ENCODE assay signal across 18 cellular contexts in genomic region chr6:21384211-21384610, GRCh38.
A peak's percentile ranks its signal among the peaks of the same experiment; 100 is the strongest.
DNase-seq lines count a peak whose midpoint lies in the region; ATAC-seq, FAIRE-seq and TF ChIP-seq lines count a peak whose summit lies in the region.
"Had no signal": no experiment of that assay in that cellular context is flagged by ENCODE, and none has a peak within 500 bp of the region (broad histone marks: within the 10 kb centered on the region; RNA-seq: fewer than 3 reads in every experiment).

No MANE protein-coding gene starts in this region.

- POLR2A ChIA-PET in K562 (lab: Yijun Ruan, JAX) = interaction anchor here (0.6 to 1.8 kb wide), 3 partner anchors 9 to 76 kb away, joined by 3 to 5 read pairs (median 3); no protein-coding TSS in a partner anchor

- H3K9me3 ChIP-seq in K562 (replicated peaks; ENCODE audit: control insufficient read depth, insufficient read depth, low read depth, low read length) (no peaks in the 10 kb centered on the region), neural progenitor cell (ENCODE audit: low read depth) (no peaks in the 10 kb centered on the region), colonic mucosa (no peaks in the 10 kb centered on the region)
- H3K9me3 ChIP-seq: gastroesophageal sphincter, transverse colon had no signal

- no peak for ATAC-seq in K562
- ATAC-seq: activated CD8-positive, alpha-beta T cell treated with anti-CD3 and anti-CD28 coated beads, Interleukin-2, amount 10 ng/mL, durations not matched to agents 7 days and 5 days had no signal

- no peaks in the 10 kb centered on the region for H3K79me2 ChIP-seq in K562 (ENCODE audit: control insufficient read depth, insufficient read depth, low read length)
- H3K79me2 ChIP-seq in neural progenitor cell (ENCODE audit: low read depth) = no peaks in the 10 kb centered on the region

- no peaks in the 10 kb centered on the region for H3K9me1 ChIP-seq in K562 (ENCODE audit: control insufficient read depth, insufficient read depth, low read length)

- no peak overlapping the region for H3K4me3 ChIP-seq in K562
- H3K4me3 ChIP-seq in neural progenitor cell = no peak overlapping the region
- no peak overlapping the region for H3K4me3 ChIP-seq in colonic mucosa
- H3K4me3 ChIP-seq: gastroesophageal sphincter, skin epidermis, transverse colon had no signal

- 0% methylated on average over 8 of the region's 8 CpGs for WGBS in K562 (ENCODE audit: insufficient coverage, low coverage, missing lambda C conversion rate)

- no peaks in the 10 kb centered on the region for H4K20me1 ChIP-seq in K562 (replicated peaks; ENCODE audit: control insufficient read depth, insufficient read depth, low read length)
- H4K20me1 ChIP-seq in neural progenitor cell (ENCODE audit: low read depth) = no peaks in the 10 kb centered on the region

- TF ChIP-seq RAD21 in K562 (CRISPR knock-in tag; conservative IDR thresholded peaks at IDR 0.05 in 1 of 2, IDR thresholded peaks at IDR 0.05 in 1 of 2) = no peak

- no peak for TF ChIP-seq CTCF in K562 (IDR thresholded peaks at IDR 0.05 in 2 of 3, conservative IDR thresholded peaks at IDR 0.05 in 1 of 3; ENCODE audit: insufficient read depth in 2 of 3, low read depth in 1 of 3, low read length in 3 of 3)
- TF ChIP-seq CTCF in neural progenitor cell (IDR thresholded peaks at IDR 0.05) = no peak
- TF ChIP-seq CTCF in colonic mucosa (IDR thresholded peaks at IDR 0.05) = no peak

- in situ Hi-C loops in K562 (cut with MboI) = no loop called here

- peak; percentile 52 for FAIRE-seq in K562 (lab: Jason Lieb, UNC)
- FAIRE-seq: G401.6, GM12892 had no signal

- no peak for TF ChIP-seq EP300 in K562 (IDR thresholded peaks at IDR 0.05; ENCODE audit: low read length)

- intact Hi-C loops in K562 (cut with micrococcal nuclease) = no loop called here
- intact Hi-C loops in colonic mucosa (cut with DNase I) = no loop called here
- intact Hi-C loops in posterior cingulate gyrus (cut with DNase I) = no loop called here

- DNase-seq in AML-193 (lab: John Stamatoyannopoulos, UW) (peak; percentile 17), NCI-H82 (lab: John Stamatoyannopoulos, UW) (peak; percentile 60), K562 (ENCODE audit: extremely low read depth in 1 of 4, low spot score in 3 of 4) (no peak), neural progenitor cell (ENCODE audit: low spot score) (no peak), colonic mucosa (no peak), OCI-M2 (lab: John Stamatoyannopoulos, UW; ENCODE audit: unreplicated experiment) (no peak), HuH-7.5 (ENCODE audit: low spot score) (no peak), posterior cingulate gyrus (no peak)
- DNase-seq: activated CD8-positive, alpha-beta T cell treated with anti-CD3 and anti-CD28 coated beads, Interleukin-2, amount 10 ng/mL, durations not matched to agents 7 days and 5 days; amniotic stem cell; HCEC 1CT; NCI-H1105; NK-92 treated with Interleukin-12 subunit alpha and Interleukin-12 subunit beta, amount 100 ng/mL, for 24 hours; transverse colon had no signal

- peaks cover 48% of the 10 kb centered on the region for H3K4me1 Mint-ChIP-seq in neural progenitor cell

- H3K36me3 ChIP-seq in K562 (ENCODE audit: control insufficient read depth, insufficient read depth, low read length) (no peaks in the 10 kb centered on the region), neural progenitor cell (no peaks in the 10 kb centered on the region), colonic mucosa (no peaks in the 10 kb centered on the region)
- H3K36me3 ChIP-seq: gastroesophageal sphincter, transverse colon had no signal

- no peak for TF ChIP-seq POLR2A in K562 (conservative IDR thresholded peaks at IDR 0.05)

- H3K36me3 Mint-ChIP-seq in neural progenitor cell = no peaks in the 10 kb centered on the region

- no TSS peak for BruUV-seq in K562 (replicated peaks; lab: Mats Ljungman, UMichigan)

- H3K27ac ChIP-seq in K562 (ENCODE audit: extremely low read depth, low read depth, low read length) = no peak overlapping the region
- H3K27ac ChIP-seq in neural progenitor cell = peak overlapping the region; percentile 39
- no peak overlapping the region for H3K27ac ChIP-seq in colonic mucosa
- H3K27ac ChIP-seq: gastroesophageal sphincter, skin epidermis, transverse colon had no signal

- CTCF ChIA-PET in K562 (lab: Yijun Ruan, JAX; ENCODE audit: low intra/inter-chr PET ratio) = no interaction called here

- H3K4me2 ChIP-seq in K562 (ENCODE audit: insufficient read depth, low read length) (no peak overlapping the region), neural progenitor cell (peak overlapping the region; percentile 34)

- no peak overlapping the region for H3K9ac ChIP-seq in K562 (ENCODE audit: insufficient read depth in 1 of 2, low read depth in 2 of 2, low read length in 2 of 2)
- H3K9ac ChIP-seq in neural progenitor cell = no peak overlapping the region
- H3K9ac ChIP-seq in colonic mucosa (ENCODE audit: low read depth in 2 of 2, low read length in 2 of 2) = no peak overlapping the region

- H3K4me1 ChIP-seq in K562 (replicated peaks in 1 of 2; ENCODE audit: control insufficient read depth in 2 of 2, insufficient read depth in 2 of 2, low read length in 2 of 2) = no peaks in the 10 kb centered on the region
- H3K4me1 ChIP-seq in neural progenitor cell = peaks cover 31% of the 10 kb centered on the region
- H3K4me1 ChIP-seq in colonic mucosa = no peaks in the 10 kb centered on the region
- H3K4me1 ChIP-seq: gastroesophageal sphincter, transverse colon had no signal

- no peaks in the 10 kb centered on the region for H3K9me3 Mint-ChIP-seq in neural progenitor cell

- no peak overlapping the region for H2AFZ ChIP-seq in K562 (ENCODE audit: low read depth, low read length)
- no peak overlapping the region for H2AFZ ChIP-seq in neural progenitor cell (replicated peaks)

- no peak overlapping the region for H3K4me3 Mint-ChIP-seq in neural progenitor cell
- H3K4me3 Mint-ChIP-seq: activated CD8-positive, alpha-beta T cell treated with anti-CD3 and anti-CD28 coated beads, Interleukin-2, amount 10 ng/mL, durations not matched to agents 7 days and 5 days had no signal

- no peak overlapping the region for H3K27ac Mint-ChIP-seq in neural progenitor cell
- H3K27ac Mint-ChIP-seq: activated CD8-positive, alpha-beta T cell treated with anti-CD3 and anti-CD28 coated beads, Interleukin-2, amount 10 ng/mL, durations not matched to agents 7 days and 5 days had no signal

- H3F3A ChIP-seq in neural progenitor cell (ENCODE audit: low read depth) = peaks cover 25% of the 10 kb centered on the region

- peaks cover 17 to 32% of the 10 kb centered on the region in 2 experiments for H3K27me3 ChIP-seq in K562 (ENCODE audit: control insufficient read depth in 2 of 2, insufficient read depth in 2 of 2, low read length in 2 of 2)
- H3K27me3 ChIP-seq in neural progenitor cell = no peaks in the 10 kb centered on the region
- H3K27me3 ChIP-seq in colonic mucosa = no peaks in the 10 kb centered on the region
- H3K27me3 ChIP-seq: gastroesophageal sphincter, transverse colon had no signal

- peaks cover 15% of the 10 kb centered on the region for H3K27me3 Mint-ChIP-seq in neural progenitor cell (ENCODE audit: insufficient read depth, low read depth)

TF ChIP-seq in K562, 482 proteins besides CTCF, POLR2A, EP300 and RAD21:
- TF ChIP-seq ZFPM2 (CRISPR knock-in tag; IDR thresholded peaks at IDR 0.05) = no peak
- TF ChIP-seq MAFK (IDR thresholded peaks at IDR 0.05; ENCODE audit: low read length) = no peak
- no peak for TF ChIP-seq SRSF7 (optimal IDR thresholded peaks at IDR 0.05; ENCODE audit: low read depth, low read length)

Comparison
In these comparisons a context has a peak if more than half of its experiments do, and no peak if none do; other contexts are left out.
1. DNase-seq: peak in AML-193 (2 of 2) and NCI-H82 (single experiment); none in K562 (0 of 4), neural progenitor cell (single experiment), colonic mucosa (single experiment), OCI-M2 (single experiment), HuH-7.5 (single experiment) and posterior cingulate gyrus (0 of 10).